Comparison of ENCODE assay signal across 13 cellular contexts in the genomic region with DNA sequence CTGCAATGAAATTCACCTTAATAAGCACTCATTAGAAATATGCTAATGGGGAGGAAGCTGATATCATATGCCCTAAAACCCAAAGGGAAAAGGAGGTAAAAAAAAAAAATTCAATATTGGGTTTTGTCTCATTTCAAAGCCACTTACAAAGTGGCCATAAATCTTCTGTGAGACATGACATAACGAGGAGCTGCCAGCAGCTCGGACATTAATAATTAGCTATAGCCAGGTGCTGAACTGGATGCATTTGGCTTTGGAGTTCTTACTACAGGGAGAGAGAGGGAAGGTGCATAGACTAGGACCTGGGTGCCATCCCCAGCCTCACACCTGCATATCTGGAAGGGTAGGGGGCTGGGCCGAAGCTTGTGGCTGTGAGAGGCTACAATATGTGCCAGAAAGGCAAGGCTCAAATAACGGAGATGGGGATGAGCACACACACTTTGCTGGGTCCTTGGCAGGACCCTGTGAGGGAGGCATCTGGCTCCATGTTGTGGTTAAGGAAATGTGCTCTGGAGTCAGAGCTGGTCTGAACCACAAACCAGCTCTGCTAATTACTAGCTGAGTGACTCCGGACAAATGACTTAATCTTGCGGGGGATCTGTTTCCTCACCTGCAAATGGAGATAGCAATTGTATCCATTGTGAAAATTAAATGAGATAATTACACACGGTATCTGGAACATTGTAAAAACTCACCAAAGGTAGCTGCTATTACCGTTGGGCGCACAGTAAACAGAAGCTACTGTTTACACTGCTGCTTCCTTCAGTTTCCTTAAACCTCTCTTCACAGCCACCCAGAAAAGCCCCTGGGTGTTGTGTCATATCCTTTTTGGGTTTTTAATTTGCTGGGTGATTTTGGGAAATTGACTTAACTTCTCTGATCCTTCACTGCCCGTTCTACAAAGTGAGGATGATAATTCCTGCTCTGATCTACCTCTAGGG.
DNase-seq lines count a peak whose midpoint lies in the region; FAIRE-seq and TF ChIP-seq lines count a peak whose summit lies in the region.
"Had no signal": no experiment of that assay in that cellular context is flagged by ENCODE, and none has a peak within 500 bp of the region (broad histone marks: within the 10 kb centered on the region; RNA-seq: fewer than 3 reads in every experiment).

No MANE protein-coding gene starts in this region.

- H2BK15ac ChIP-seq in H1 (ENCODE audit: low read length), result no peak overlapping the region

- H3K4me3 ChIP-seq in H1 (ENCODE audit: extremely low read depth in 1 of 4, insufficient read depth in 2 of 4, low read depth in 3 of 4, low read length in 4 of 4), result no peak overlapping the region
- no peak overlapping the region for H3K4me3 ChIP-seq in prostate gland
- H3K4me3 ChIP-seq: esophagus squamous epithelium, Peyer's patch had no signal

- no peak for FAIRE-seq in H1 (lab: Jason Lieb, UNC)
- FAIRE-seq: colon had no signal

- no peaks in the 10 kb centered on the region for H3K27me3 ChIP-seq in H1 (replicated peaks in 1 of 4; ENCODE audit: control insufficient read depth in 3 of 4, extremely low read depth in 1 of 4, insufficient read depth in 3 of 4, low read length in 3 of 4)
- no peaks in the 10 kb centered on the region for H3K27me3 ChIP-seq in prostate gland (replicated peaks; ENCODE audit: insufficient read depth)
- H3K27me3 ChIP-seq: Peyer's patch had no signal

- H2BK120ac ChIP-seq in H1 (replicated peaks; ENCODE audit: low read depth, low read length), result no peak overlapping the region

- H3K4me1 ChIP-seq in H1 (replicated peaks in 1 of 4; ENCODE audit: control insufficient read depth in 3 of 4, insufficient read depth in 4 of 4, low read length in 3 of 4), result peaks cover 0 to 7% (median 0%) of the 10 kb centered on the region in 4 experiments; a peak in 4 of 7 replicates
- H3K4me1 ChIP-seq in prostate gland (replicated peaks), result no peaks in the 10 kb centered on the region
- H3K4me1 ChIP-seq: esophagus squamous epithelium, Peyer's patch had no signal

- no peak for TF ChIP-seq CTCF in H1 (IDR thresholded peaks at IDR 0.05; ENCODE audit: control extremely low read depth in 1 of 3, insufficient read depth in 1 of 3, low read depth in 1 of 3, low read length in 3 of 3)
- no peak for TF ChIP-seq CTCF in prostate gland (IDR thresholded peaks at IDR 0.05)

- no peak overlapping the region for H4K5ac ChIP-seq in H1 (ENCODE audit: insufficient read length, low read depth, low read length)

- TF ChIP-seq RAD21 in H1 (IDR thresholded peaks at IDR 0.05 in 1 of 2, conservative IDR thresholded peaks at IDR 0.05 in 1 of 2; ENCODE audit: low read depth in 2 of 2, low read length in 2 of 2), result no peak

- no peak overlapping the region for H4K8ac ChIP-seq in H1 (ENCODE audit: extremely low read depth, insufficient read depth, low read length)

- H2BK20ac ChIP-seq in H1 (ENCODE audit: low read length), result no peak overlapping the region

- no peak overlapping the region for H4K91ac ChIP-seq in H1 (replicated peaks; ENCODE audit: insufficient read length, low read length)

- no peak overlapping the region for H2BK5ac ChIP-seq in H1 (ENCODE audit: low read depth, low read length)

- no peaks in the 10 kb centered on the region for H3K79me1 ChIP-seq in H1 (ENCODE audit: low read depth, low read length)

- H2BK12ac ChIP-seq in H1 (ENCODE audit: low read depth, low read length), result no peak overlapping the region

- no peaks in the 10 kb centered on the region; the same call in 1 of the 2 replicates for H3K23me2 ChIP-seq in H1 (ENCODE audit: low read depth, low read length)

- H2AFZ ChIP-seq in H1 (ENCODE audit: low read length), result no peak overlapping the region

- no peak for TF ChIP-seq POLR2A in H1 (IDR thresholded peaks at IDR 0.05; ENCODE audit: control extremely low read depth in 1 of 2, low read depth in 2 of 2, low read length in 2 of 2)
- no peak for TF ChIP-seq POLR2A in prostate gland (IDR thresholded peaks at IDR 0.05)

- no peak overlapping the region for H3K9ac ChIP-seq in H1 (replicated peaks in 1 of 4; ENCODE audit: extremely low read depth in 1 of 4, low read depth in 3 of 4, low read length in 3 of 4)

- H3K27ac ChIP-seq in H1 (ENCODE audit: low read depth, low read length) (no peak overlapping the region), prostate gland (no peak overlapping the region)
- H3K27ac ChIP-seq: C4-2B, esophagus squamous epithelium, Peyer's patch had no signal

- no peak overlapping the region for H3K23ac ChIP-seq in H1 (ENCODE audit: insufficient read length)

- H3K36me3 ChIP-seq in H1 (ENCODE audit: control insufficient read depth in 2 of 4, insufficient read depth in 4 of 4, low read length in 3 of 4), result no peaks in the 10 kb centered on the region
- H3K36me3 ChIP-seq in prostate gland, result no peaks in the 10 kb centered on the region
- H3K36me3 ChIP-seq: esophagus squamous epithelium, Peyer's patch had no signal

- intact Hi-C loops in prostate gland (cut with DNase I), result no loop called here

- H4K20me1 ChIP-seq in H1 (replicated peaks in 1 of 2; ENCODE audit: control insufficient read depth in 1 of 2, insufficient read depth in 2 of 2, low read length in 2 of 2), result no peaks in the 10 kb centered on the region

- no peak overlapping the region for H3K56ac ChIP-seq in H1 (replicated peaks; ENCODE audit: insufficient read length, low read depth, low read length)

- no peak for TF ChIP-seq EP300 in H1 (IDR thresholded peaks at IDR 0.05; ENCODE audit: borderline replicate concordance in 1 of 2, low read depth in 2 of 2, low read length in 2 of 2)

- H3K4me2 ChIP-seq in H1 (ENCODE audit: insufficient read depth in 1 of 2, low read depth in 2 of 2, low read length in 2 of 2), result no peak overlapping the region

- no peak overlapping the region for H3K18ac ChIP-seq in H1 (ENCODE audit: extremely low read depth, low read length)

- POLR2A ChIA-PET in H1 (lab: Charles Lee; ENCODE audit: partially characterized antibody), result no interaction called here

- no peak overlapping the region for H2AK5ac ChIP-seq in H1 (ENCODE audit: low read depth, low read length)

- WGBS in H1 (ENCODE audit: extremely low coverage in 1 of 2, insufficient coverage in 1 of 2, insufficient read length in 1 of 2, insufficient replicate concordance in 2 of 2, low coverage in 1 of 2, low lambda C conversion rate in 2 of 2, missing lambda C conversion rate in 1 of 2), 2 experiments, result 88% methylated on average over 10 of the region's 10 CpGs; no CpG with 5 or more reads in 1 of the 2 experiments
- WGBS in prostate gland, result 50% methylated on average over 10 of the region's 10 CpGs

- CTCF ChIA-PET in H1 (lab: Charles Lee; ENCODE audit: partially characterized antibody), result interaction anchor here (0.8 to 2.2 kb wide), 4 partner anchors 21 to 64 kb away, joined by 3 to 8 read pairs (median 4); no protein-coding TSS in a partner anchor

- no peak overlapping the region for H3K4ac ChIP-seq in H1 (replicated peaks; ENCODE audit: insufficient read length, low read depth, low read length)

- no peaks in the 10 kb centered on the region for H3K79me2 ChIP-seq in H1 (ENCODE audit: control insufficient read depth in 1 of 2, insufficient read depth in 2 of 2, low read length in 2 of 2)

- peak; percentile 97 for DNase-seq in COR-L47 (lab: John Stamatoyannopoulos, UW)
- DNase-seq in MV-4-11 (lab: John Stamatoyannopoulos, UW), result peak; percentile 38
- peak; percentile 93 for DNase-seq in NCI-H748 (lab: John Stamatoyannopoulos, UW; ENCODE audit: unreplicated experiment)
- DNase-seq in H1 (ENCODE audit: low read depth in 1 of 2, low spot score in 2 of 2), result no peak
- no peak for DNase-seq in prostate gland (ENCODE audit: low spot score)
- no peak for DNase-seq in amniotic stem cell (lab: John Stamatoyannopoulos, UW)
- no peak for DNase-seq in ecto neural progenitor cell (ENCODE audit: low spot score)
- no peak for DNase-seq in activated CD4-positive, CD25-positive, alpha-beta regulatory T cell (lab: John Stamatoyannopoulos, UW)
- DNase-seq: esophagus squamous epithelium; Peyer's patch; stimulated activated naive CD8-positive, alpha-beta T cell treated with anti-CD3 and anti-CD28 coated beads, Interleukin-15, amount 100 ng/mL, for 72 hours had no signal

- H3K9me3 ChIP-seq in H1 (ENCODE audit: insufficient read depth in 2 of 2, low read depth in 1 of 2, low read length in 1 of 2) (no peaks in the 10 kb centered on the region), prostate gland (no peaks in the 10 kb centered on the region)
- H3K9me3 ChIP-seq: esophagus squamous epithelium, Peyer's patch had no signal

- H3K14ac ChIP-seq in H1 (ENCODE audit: insufficient read length), result no peak overlapping the region

TF ChIP-seq in H1, 55 proteins besides CTCF, POLR2A, EP300 and RAD21:
- no peak for TF ChIP-seq CBX5 (IDR thresholded peaks at IDR 0.05; ENCODE audit: low read depth, low read length)
- TF ChIP-seq RFX5 (IDR thresholded peaks at IDR 0.05; ENCODE audit: borderline replicate concordance, low read depth, low read length), result no peak
- TF ChIP-seq KDM1A (IDR thresholded peaks at IDR 0.05; ENCODE audit: borderline replicate concordance, low read length), result peak; percentile 39; the same call in 1 of the 2 replicates
TF ChIP-seq in H1: peak in this region for 1.

Comparison
In these comparisons a context has a peak if more than half of its experiments do, and no peak if none do; other contexts are left out.
1. DNase-seq: peak in COR-L47 (single experiment), MV-4-11 (single experiment) and NCI-H748 (single experiment); none in H1 (0 of 2), prostate gland (single experiment), amniotic stem cell (single experiment), ecto neural progenitor cell (single experiment) and activated CD4-positive, CD25-positive, alpha-beta regulatory T cell (0 of 4).